ENCODE assay signal across 8 cellular contexts in genomic region chr19:47607564-47608073, GRCh38.
A peak's percentile ranks its signal among the peaks of the same experiment; 100 is the strongest.
DNase-seq lines count a peak whose midpoint lies in the region; ATAC-seq and TF ChIP-seq lines count a peak whose summit lies in the region.

No MANE protein-coding gene starts in this region.

- peak overlapping the region; percentile 99 for H3K9ac ChIP-seq in ES-I3 (ENCODE audit: low read depth, low read length)
- peak overlapping the region; percentile 96 for H3K9ac ChIP-seq in SK-N-MC (ENCODE audit: insufficient read length)
- H3K9ac ChIP-seq in rectal smooth muscle tissue (ENCODE audit: low read length), result peak overlapping the region; percentile 98

- TF ChIP-seq CTCF in fibroblast of mammary gland (conservative IDR thresholded peaks at IDR 0.05; ENCODE audit: control insufficient read depth, insufficient read depth, low read depth, low read length), result no peak

- no peak for ATAC-seq in HG03159 (IDR thresholded peaks at IDR 0.05; ENCODE audit: unreplicated experiment)
- no peak for ATAC-seq in GM21529 (IDR thresholded peaks at IDR 0.05; ENCODE audit: unreplicated experiment)

- no peaks in the 10 kb centered on the region for H3K27me3 ChIP-seq in rectal smooth muscle tissue (ENCODE audit: control insufficient read depth, insufficient read depth, low read length)

- H3K9me3 ChIP-seq in ES-I3 (ENCODE audit: control insufficient read depth, insufficient read depth, low read length) (no peaks in the 10 kb centered on the region), SK-N-MC (ENCODE audit: low read depth, low read length) (no peaks in the 10 kb centered on the region)

- H3K4me3 ChIP-seq in SK-N-MC (peak overlapping the region; percentile 97), fibroblast of mammary gland (ENCODE audit: control insufficient read depth, low read depth, low read length) (peak overlapping the region; percentile 79), rectal smooth muscle tissue (ENCODE audit: low read length) (peak overlapping the region; percentile 97)

- no peaks in the 10 kb centered on the region for H3K36me3 ChIP-seq in ES-I3 (ENCODE audit: insufficient read depth, low read length)
- no peaks in the 10 kb centered on the region for H3K36me3 ChIP-seq in SK-N-MC (ENCODE audit: insufficient read depth, low read length)
- H3K36me3 ChIP-seq in rectal smooth muscle tissue (ENCODE audit: control insufficient read depth, insufficient read depth, low read length), result no peaks in the 10 kb centered on the region

- in situ Hi-C loops in KBM-7 (cut with MboI; ENCODE audit: low pct_unique_long_range_greater_than_20kb, low sequenced_read_pairs), result no loop called here

- H3K27ac ChIP-seq in SK-N-MC (peak overlapping the region; percentile 25), rectal smooth muscle tissue (ENCODE audit: low read depth, low read length) (peak overlapping the region; percentile 100)

- H3K4me1 ChIP-seq in ES-I3 (ENCODE audit: insufficient read depth, low read length) (peaks cover 12% of the 10 kb centered on the region), rectal smooth muscle tissue (ENCODE audit: control insufficient read depth, insufficient read depth, low read length) (peaks cover 12% of the 10 kb centered on the region)

- DNase-seq in SK-N-MC (ENCODE audit: low read depth, low spot score) (no peak), fibroblast of mammary gland (ENCODE audit: low read depth) (no peak), NCI-H128 (lab: John Stamatoyannopoulos, UW; ENCODE audit: unreplicated experiment) (no peak), KBM-7 (no peak)
